ENCODE assay signal across 31 cellular contexts in genomic region chr6:162846723-162847122, GRCh38.
"Had no signal": no experiment of that assay in that cellular context is flagged by ENCODE, and none has a peak within 500 bp of the region (broad histone marks: within the 10 kb centered on the region; RNA-seq: fewer than 3 reads in every experiment).

No MANE protein-coding gene starts in this region.

- H3K9me3 ChIP-seq: body of pancreas, breast epithelium, SJCRH30 had no signal

- H3K27ac Mint-ChIP-seq: activated CD4-positive, alpha-beta T cell treated with anti-CD3 and anti-CD28 coated beads, Interleukin-2, amount 10 ng/mL, durations not matched to agents 24 days and 14 days; activated CD8-positive, alpha-beta T cell treated with anti-CD3 and anti-CD28 coated beads for 36 hours; activated naive CD4-positive, alpha-beta T cell treated with anti-CD3 and anti-CD28 coated beads, Interleukin-2, amount 50 U/mL, for 24 hours; activated naive CD8-positive, alpha-beta T cell treated with anti-CD3 and anti-CD28 coated beads, Interleukin-2, amount 10 ng/mL, durations not matched to agents 7 days and 5 days; activated T-cell treated with anti-CD3 and anti-CD28 coated beads, Interleukin-2, amount 50 U/mL, for 72 hours; activated T-helper 2 cell treated with anti-CD3 and anti-CD28 coated beads, Interferon-gamma antibody, Interleukin-2, Interleukin-4, amounts not matched to agents 10 μg/mL and 5 μg/mL and 100 μg/mL, durations not matched to agents 14 hours and 24 hours and 36 hours had no signal

- H3K27me3 Mint-ChIP-seq: activated CD4-positive, alpha-beta T cell treated with anti-CD3 and anti-CD28 coated beads, Interleukin-2, amount 10 ng/mL, durations not matched to agents 24 days and 14 days; activated CD8-positive, alpha-beta T cell treated with anti-CD3 and anti-CD28 coated beads for 36 hours; activated naive CD8-positive, alpha-beta T cell treated with anti-CD3 and anti-CD28 coated beads, Interleukin-2, amount 10 ng/mL, durations not matched to agents 7 days and 5 days had no signal

- H3K36me3 Mint-ChIP-seq: activated naive CD4-positive, alpha-beta T cell treated with anti-CD3 and anti-CD28 coated beads, Interleukin-2, amount 50 U/mL, for 24 hours; activated naive CD8-positive, alpha-beta T cell treated with anti-CD3 and anti-CD28 coated beads, Interleukin-2, amount 10 ng/mL, durations not matched to agents 7 days and 5 days had no signal

- H3K36me3 ChIP-seq: breast epithelium, SJCRH30, WERI-Rb-1 had no signal

- ATAC-seq: activated CD8-positive, alpha-beta T cell treated with anti-CD3 and anti-CD28 coated beads for 36 hours; activated T-cell treated with anti-CD3 and anti-CD28 coated beads, Interleukin-2, amount 50 U/mL, for 72 hours; body of pancreas; Panc1 had no signal

- H3K4me1 ChIP-seq: body of pancreas, breast epithelium, SJCRH30 had no signal

- FAIRE-seq: astrocyte had no signal

- H3K4me3 Mint-ChIP-seq: activated CD4-positive, alpha-beta T cell treated with anti-CD3 and anti-CD28 coated beads, Interleukin-2, amount 10 ng/mL, durations not matched to agents 24 days and 14 days; activated CD8-positive, alpha-beta T cell treated with anti-CD3 and anti-CD28 coated beads for 36 hours; activated naive CD4-positive, alpha-beta T cell treated with anti-CD3 and anti-CD28 coated beads, Interleukin-2, amount 50 U/mL, for 24 hours; activated naive CD8-positive, alpha-beta T cell treated with anti-CD3 and anti-CD28 coated beads, Interleukin-2, amount 10 ng/mL, durations not matched to agents 7 days and 5 days; activated T-cell treated with anti-CD3 and anti-CD28 coated beads, Interleukin-2, amount 50 U/mL, for 72 hours had no signal

- H3K4me1 Mint-ChIP-seq: activated CD4-positive, alpha-beta T cell treated with anti-CD3 and anti-CD28 coated beads, Interleukin-2, amount 10 ng/mL, durations not matched to agents 24 days and 14 days; activated naive CD4-positive, alpha-beta T cell treated with anti-CD3 and anti-CD28 coated beads, Interleukin-2, amount 50 U/mL, for 24 hours; activated naive CD8-positive, alpha-beta T cell treated with anti-CD3 and anti-CD28 coated beads, Interleukin-2, amount 10 ng/mL, durations not matched to agents 7 days and 5 days had no signal

- H3K27me3 ChIP-seq: body of pancreas, breast epithelium, SJCRH30 had no signal

- DNase-seq: activated CD4-positive, alpha-beta T cell treated with anti-CD3 and anti-CD28 coated beads, Interleukin-2, amount 10 ng/mL, durations not matched to agents 24 days and 14 days; activated CD4-positive, alpha-beta T cell treated with anti-CD3 and anti-CD28 coated beads, Interleukin-2, amount 50 U/mL, for 4 hours; activated CD8-positive, alpha-beta T cell treated with anti-CD3 and anti-CD28 coated beads for 36 hours; activated gamma-delta T cell; activated naive CD4-positive, alpha-beta T cell treated with Interleukin-2 at 50 U/mL for 16 hours; activated naive CD8-positive, alpha-beta T cell treated with anti-CD3 and anti-CD28 coated beads, Interleukin-2, amount 10 ng/mL, durations not matched to agents 7 days and 5 days; activated T-cell treated with anti-CD3 and anti-CD28 coated beads, Interleukin-2, amount 50 U/mL, for 1 hour; activated T-cell treated with anti-CD3 and anti-CD28 coated beads, Interleukin-2, amount 50 U/mL, for 72 hours; amygdala; body of pancreas; caudate nucleus; cerebellar nuclear complex; NCI-H1092 treated with DMSO at 0.1 percent for 48 hours; NCI-H1417; NCI-H146; NCI-H187; NCI-H2029 treated with DMSO at 0.1 percent for 48 hours; NCI-H2107; NCI-H2171; NCI-H446 treated with DMSO at 0.1 percent for 48 hours; NCI-H524; SHP77; SJCRH30; T1000; WERI-Rb-1 had no signal

- H3K4me3 ChIP-seq: body of pancreas, breast epithelium, SJCRH30, SK-N-MC had no signal

- H3K9me3 Mint-ChIP-seq: activated CD8-positive, alpha-beta T cell treated with anti-CD3 and anti-CD28 coated beads for 36 hours; activated naive CD4-positive, alpha-beta T cell treated with anti-CD3 and anti-CD28 coated beads, Interleukin-2, amount 50 U/mL, for 24 hours; activated naive CD8-positive, alpha-beta T cell treated with anti-CD3 and anti-CD28 coated beads, Interleukin-2, amount 10 ng/mL, durations not matched to agents 7 days and 5 days; activated T-helper 2 cell treated with anti-CD3 and anti-CD28 coated beads, Interferon-gamma antibody, Interleukin-2, Interleukin-4, amounts not matched to agents 10 μg/mL and 5 μg/mL and 100 μg/mL, durations not matched to agents 14 hours and 24 hours and 36 hours had no signal

- H3K27ac ChIP-seq: body of pancreas, breast epithelium, SJCRH30, SK-N-MC, WERI-Rb-1 had no signal
